ENCODE assay signal across 8 cellular contexts in the genomic region with DNA sequence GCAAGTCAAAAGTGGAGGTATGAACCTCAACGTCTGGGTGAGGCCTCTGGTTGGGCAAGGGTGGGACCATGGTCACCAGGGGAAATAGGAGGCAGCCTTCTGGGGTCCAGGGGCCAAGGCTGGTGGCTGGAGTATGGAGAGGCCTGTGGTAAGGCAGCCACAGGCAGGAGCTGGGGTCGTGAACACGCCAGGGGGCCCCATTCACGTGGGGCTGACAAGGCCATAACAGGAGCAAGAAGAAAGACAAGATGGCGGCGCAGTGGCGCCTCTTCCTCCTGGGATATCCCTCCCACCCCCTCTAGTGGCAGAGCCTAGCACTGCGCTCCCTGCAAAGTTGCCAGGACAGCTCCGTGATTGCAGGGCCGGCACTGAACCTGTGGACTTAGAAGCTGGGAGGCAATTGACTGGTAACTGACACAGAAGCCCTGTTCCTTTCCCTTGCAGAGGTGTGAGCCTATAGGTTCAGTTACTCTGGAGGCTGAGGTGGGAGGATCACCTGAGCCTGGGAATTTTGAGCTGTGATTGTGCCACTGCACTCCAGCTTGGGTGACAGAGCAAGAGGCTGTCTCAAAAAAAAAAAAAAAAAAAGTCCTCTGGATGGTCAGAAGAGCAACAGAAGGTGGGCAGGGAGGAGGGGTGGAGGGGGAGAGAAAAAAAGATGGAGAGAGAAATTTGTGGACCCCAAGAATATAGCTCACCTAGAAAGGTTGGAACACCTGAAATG. TPM values are rescaled to one million over a fixed set of nuclear protein-coding genes. Genes with fewer than 3 reads are reported as not detected.
A peak's percentile ranks its signal among the peaks of the same experiment; 100 is the strongest.
DNase-seq lines count a peak whose midpoint lies in the region; ATAC-seq lines count a peak whose summit lies in the region.

No MANE protein-coding gene starts in this region.

- ATAC-seq in HG03469 (IDR thresholded peaks at IDR 0.05; ENCODE audit: unreplicated experiment): peak; percentile 48
- peak; percentile 93 for ATAC-seq in esophagus mucosa
- peak; percentile 73 to 83 for ATAC-seq in natural killer cell treated with Interleukin-12 subunit alpha and Interleukin-12 subunit beta and Interleukin-15 and Interleukin-18, amount 100 ng/mL, for 72 hours
- peak; percentile 75 to 83 for ATAC-seq in stimulated activated naive B cell treated with anti-CD40 and anti-IgM and Interleukin-4, amounts not matched to agents 10 μg/mL and 1 μg/mL and 100 μg/mL, for 72 hours (replicated peaks)
- no peak for ATAC-seq in GM19395 (IDR thresholded peaks at IDR 0.05; ENCODE audit: unreplicated experiment)

- peaks cover 3% of the 10 kb centered on the region for H3K9me3 Mint-ChIP-seq in natural killer cell treated with Interleukin-12 subunit alpha and Interleukin-12 subunit beta and Interleukin-15 and Interleukin-18, amount 100 ng/mL, for 72 hours
- H3K9me3 Mint-ChIP-seq in stimulated activated naive B cell treated with anti-CD40 and anti-IgM and Interleukin-4, amounts not matched to agents 10 μg/mL and 1 μg/mL and 100 μg/mL, for 72 hours: peaks cover 6 to 8% of the 10 kb centered on the region in 2 donors

- peaks cover 0 to 6% of the 10 kb centered on the region in 2 donors for H3K4me1 Mint-ChIP-seq in natural killer cell treated with Interleukin-12 subunit alpha and Interleukin-12 subunit beta and Interleukin-15 and Interleukin-18, amount 100 ng/mL, for 72 hours (ENCODE audit: low read depth in 2 of 2)
- H3K4me1 Mint-ChIP-seq in stimulated activated naive B cell treated with anti-CD40 and anti-IgM and Interleukin-4, amounts not matched to agents 10 μg/mL and 1 μg/mL and 100 μg/mL, for 72 hours: peaks cover 4 to 9% of the 10 kb centered on the region in 2 donors

- no peak overlapping the region for H3K4me3 Mint-ChIP-seq in natural killer cell treated with Interleukin-12 subunit alpha and Interleukin-12 subunit beta and Interleukin-15 and Interleukin-18, amount 100 ng/mL, for 72 hours
- H3K4me3 Mint-ChIP-seq in stimulated activated naive B cell treated with anti-CD40 and anti-IgM and Interleukin-4, amounts not matched to agents 10 μg/mL and 1 μg/mL and 100 μg/mL, for 72 hours: no peak overlapping the region

- no peak overlapping the region for H3K27ac Mint-ChIP-seq in natural killer cell treated with Interleukin-12 subunit alpha and Interleukin-12 subunit beta and Interleukin-15 and Interleukin-18, amount 100 ng/mL, for 72 hours
- no peak overlapping the region for H3K27ac Mint-ChIP-seq in stimulated activated naive B cell treated with anti-CD40 and anti-IgM and Interleukin-4, amounts not matched to agents 10 μg/mL and 1 μg/mL and 100 μg/mL, for 72 hours

- no peaks in the 10 kb centered on the region for H3K27me3 Mint-ChIP-seq in natural killer cell treated with Interleukin-12 subunit alpha and Interleukin-12 subunit beta and Interleukin-15 and Interleukin-18, amount 100 ng/mL, for 72 hours
- no peaks in the 10 kb centered on the region for H3K27me3 Mint-ChIP-seq in stimulated activated naive B cell treated with anti-CD40 and anti-IgM and Interleukin-4, amounts not matched to agents 10 μg/mL and 1 μg/mL and 100 μg/mL, for 72 hours

- DNase-seq in CMK (ENCODE audit: low read depth) (peak; percentile 39), NOMO-1 treated with dmso at 0.1 percent for 144 hours (lab: John Stamatoyannopoulos, UW; ENCODE audit: unreplicated experiment) (peak; percentile 12), activated T-cell treated with anti-CD3 and anti-CD28 coated beads for 4 hours (peak; percentile 55)
- peak; percentile 74 for DNase-seq in natural killer cell treated with Interleukin-12 subunit alpha and Interleukin-12 subunit beta and Interleukin-15 and Interleukin-18, amount 100 ng/mL, for 72 hours (ENCODE audit: low spot score)
- peak; percentile 66 for DNase-seq in stimulated activated naive B cell treated with anti-CD40 and anti-IgM and Interleukin-4, amounts not matched to agents 10 μg/mL and 1 μg/mL and 100 μg/mL, for 72 hours

- H3K36me3 Mint-ChIP-seq in natural killer cell treated with Interleukin-12 subunit alpha and Interleukin-12 subunit beta and Interleukin-15 and Interleukin-18, amount 100 ng/mL, for 72 hours: no peaks in the 10 kb centered on the region
- H3K36me3 Mint-ChIP-seq in stimulated activated naive B cell treated with anti-CD40 and anti-IgM and Interleukin-4, amounts not matched to agents 10 μg/mL and 1 μg/mL and 100 μg/mL, for 72 hours: peaks cover 7 to 11% of the 10 kb centered on the region in 2 donors

RNA-seq across cellular contexts. Expression of gene EDDM13, which starts 19.7 kb away (rescaled TPM):
- total RNA-seq in esophagus mucosa: 1.4 TPM
- 1 to 10 TPM; 1.8 to 4.2 TPM for total RNA-seq in natural killer cell treated with Interleukin-12 subunit alpha and Interleukin-12 subunit beta and Interleukin-15 and Interleukin-18, amount 100 ng/mL, for 72 hours

RNA-seq across cellular contexts. Expression of gene ZSCAN5C, which starts 50.8 kb away (rescaled TPM):
- total RNA-seq in esophagus mucosa: not detected
- not detected for total RNA-seq in natural killer cell treated with Interleukin-12 subunit alpha and Interleukin-12 subunit beta and Interleukin-15 and Interleukin-18, amount 100 ng/mL, for 72 hours

RNA-seq across cellular contexts. Expression of gene ZSCAN5B, which starts 55.3 kb away (rescaled TPM):
- not detected for total RNA-seq in esophagus mucosa
- not detected for total RNA-seq in natural killer cell treated with Interleukin-12 subunit alpha and Interleukin-12 subunit beta and Interleukin-15 and Interleukin-18, amount 100 ng/mL, for 72 hours

Comparison
In these comparisons a context has a peak if more than half of its experiments do, and no peak if none do; other contexts are left out.
1. DNase-seq: peak in every context shown above with its lines; median percentile 74 in natural killer cell treated with Interleukin-12 subunit alpha and Interleukin-12 subunit beta and Interleukin-15 and Interleukin-18, amount 100 ng/mL, for 72 hours; 66 in stimulated activated naive B cell treated with anti-CD40 and anti-IgM and Interleukin-4, amounts not matched to agents 10 μg/mL and 1 μg/mL and 100 μg/mL, for 72 hours; 55 in activated T-cell treated with anti-CD3 and anti-CD28 coated beads for 4 hours; 39 in CMK; 12 in NOMO-1 treated with dmso at 0.1 percent for 144 hours.